Comparison of ENCODE assay signal across 24 cellular contexts in the genomic region with DNA sequence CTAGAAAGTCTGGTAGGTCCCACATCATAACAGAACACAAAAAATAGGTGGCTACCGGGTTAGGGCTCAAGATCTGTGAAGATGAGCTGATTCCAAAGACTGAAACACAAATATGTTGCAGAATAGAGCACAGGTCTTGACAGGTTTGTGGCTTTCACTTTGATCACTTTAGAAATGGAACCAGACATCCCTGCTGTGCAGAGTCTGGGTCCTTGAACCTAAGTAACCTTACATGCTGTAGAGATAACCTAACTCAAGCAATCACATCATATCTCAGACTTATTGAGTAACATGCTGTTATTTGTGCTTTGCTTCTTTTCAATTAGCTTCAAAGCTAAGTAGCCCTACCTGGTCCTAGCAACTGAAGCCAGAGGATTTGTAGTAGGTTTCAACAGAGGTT. TPM values are rescaled to one million over a fixed set of nuclear protein-coding genes. Genes with fewer than 3 reads are reported as not detected.
DNase-seq lines count a peak whose midpoint lies in the region; ATAC-seq, FAIRE-seq and TF ChIP-seq lines count a peak whose summit lies in the region.
"Had no signal": no experiment of that assay in that cellular context is flagged by ENCODE, and none has a peak within 500 bp of the region (broad histone marks: within the 10 kb centered on the region; RNA-seq: fewer than 3 reads in every experiment).

No MANE protein-coding gene starts in this region.

- peak overlapping the region; percentile 53 for H3K27ac Mint-ChIP-seq in activated CD8-positive, alpha-beta T cell treated with anti-CD3 and anti-CD28 coated beads, Interleukin-2, amount 10 ng/mL, durations not matched to agents 7 days and 5 days
- no peak overlapping the region for H3K27ac Mint-ChIP-seq in activated CD8-positive, alpha-beta T cell treated with anti-CD3 and anti-CD28 coated beads for 36 hours
- no peak overlapping the region for H3K27ac Mint-ChIP-seq in GM23338
- H3K27ac Mint-ChIP-seq in activated T-helper 17 cell treated with anti-CD3 and anti-CD28 coated beads, Interleukin-2, amount 50 U/mL, for 72 hours = no peak overlapping the region
- no peak overlapping the region for H3K27ac Mint-ChIP-seq in immature natural killer cell
- H3K27ac Mint-ChIP-seq: activated naive CD8-positive, alpha-beta T cell treated with anti-CD3 and anti-CD28 coated beads for 36 hours; mesothelial cell of epicardium had no signal

- H3K27me3 Mint-ChIP-seq in activated CD8-positive, alpha-beta T cell treated with anti-CD3 and anti-CD28 coated beads, Interleukin-2, amount 10 ng/mL, durations not matched to agents 7 days and 5 days (ENCODE audit: low read depth) = no peaks in the 10 kb centered on the region
- H3K27me3 Mint-ChIP-seq in activated CD8-positive, alpha-beta T cell treated with anti-CD3 and anti-CD28 coated beads for 36 hours = no peaks in the 10 kb centered on the region
- no peaks in the 10 kb centered on the region for H3K27me3 Mint-ChIP-seq in GM23338 (ENCODE audit: insufficient read depth, low read depth, poor library complexity)
- H3K27me3 Mint-ChIP-seq in activated T-helper 17 cell treated with anti-CD3 and anti-CD28 coated beads, Interleukin-2, amount 50 U/mL, for 72 hours = no peaks in the 10 kb centered on the region
- H3K27me3 Mint-ChIP-seq in immature natural killer cell (ENCODE audit: low read depth in 3 of 3) = peaks cover 0 to 4% (median 2%) of the 10 kb centered on the region in 3 donors
- H3K27me3 Mint-ChIP-seq: activated naive CD8-positive, alpha-beta T cell treated with anti-CD3 and anti-CD28 coated beads for 36 hours; naive thymus-derived CD4-positive, alpha-beta T cell; stimulated activated naive CD8-positive, alpha-beta T cell treated with anti-CD3 and anti-CD28 coated beads, Interleukin-15, Interleukin-2, amounts not matched to agents 100 ng/mL and 50 ng/mL, for 24 hours had no signal

- dilution Hi-C loops in keratinocyte (cut with MboI; ENCODE audit: extremely low pct_ligation_motif_present, low sequenced_read_pairs) = no loop called here

- H3K4me3 Mint-ChIP-seq in activated CD8-positive, alpha-beta T cell treated with anti-CD3 and anti-CD28 coated beads, Interleukin-2, amount 10 ng/mL, durations not matched to agents 7 days and 5 days = no peak overlapping the region
- no peak overlapping the region for H3K4me3 Mint-ChIP-seq in activated CD8-positive, alpha-beta T cell treated with anti-CD3 and anti-CD28 coated beads for 36 hours
- H3K4me3 Mint-ChIP-seq in GM23338 (no peak overlapping the region), immature natural killer cell (no peak overlapping the region)
- H3K4me3 Mint-ChIP-seq in activated T-helper 17 cell treated with anti-CD3 and anti-CD28 coated beads, Interleukin-2, amount 50 U/mL, for 72 hours = no peak overlapping the region
- H3K4me3 Mint-ChIP-seq: activated naive CD8-positive, alpha-beta T cell treated with anti-CD3 and anti-CD28 coated beads for 36 hours; mesothelial cell of epicardium; naive thymus-derived CD4-positive, alpha-beta T cell; stimulated activated naive CD8-positive, alpha-beta T cell treated with anti-CD3 and anti-CD28 coated beads, Interleukin-15, Interleukin-2, amounts not matched to agents 100 ng/mL and 50 ng/mL, for 24 hours had no signal

- peaks cover 68% of the 10 kb centered on the region for H3K36me3 Mint-ChIP-seq in activated CD8-positive, alpha-beta T cell treated with anti-CD3 and anti-CD28 coated beads, Interleukin-2, amount 10 ng/mL, durations not matched to agents 7 days and 5 days (ENCODE audit: low read depth)
- H3K36me3 Mint-ChIP-seq in activated CD8-positive, alpha-beta T cell treated with anti-CD3 and anti-CD28 coated beads for 36 hours (ENCODE audit: low read depth) = peaks cover 26% of the 10 kb centered on the region
- H3K36me3 Mint-ChIP-seq in GM23338 (ENCODE audit: low read depth) (peaks cover 60% of the 10 kb centered on the region), immature natural killer cell (peaks cover 22 to 64% (median 28%) of the 10 kb centered on the region in 3 donors)
- peaks cover 97% of the 10 kb centered on the region for H3K36me3 Mint-ChIP-seq in activated T-helper 17 cell treated with anti-CD3 and anti-CD28 coated beads, Interleukin-2, amount 50 U/mL, for 72 hours (ENCODE audit: low read depth)

- H3K4me3 ChIP-seq in GM23338 (no peak overlapping the region), keratinocyte (ENCODE audit: control insufficient read depth in 2 of 3, extremely low read depth in 1 of 3, insufficient read depth in 2 of 3, low read depth in 1 of 3, low read length in 3 of 3) (no peak overlapping the region)
- H3K4me3 ChIP-seq: A549, Peyer's patch, SJCRH30, vagina had no signal

- POLR2A ChIA-PET in activated CD8-positive, alpha-beta T cell treated with anti-CD3 and anti-CD28 coated beads, Interleukin-2, amount 10 ng/mL, durations not matched to agents 7 days and 5 days (lab: Charles Lee) = interaction anchor here (1.2 kb wide), 1 partner anchor 303 kb away, joined by 3 read pairs; no protein-coding TSS in a partner anchor
- POLR2A ChIA-PET in activated CD8-positive, alpha-beta T cell treated with anti-CD3 and anti-CD28 coated beads for 36 hours (lab: Charles Lee) = interaction anchor here (1.2 kb wide), 1 partner anchor 13 kb away, joined by 3 read pairs; no protein-coding TSS in a partner anchor

- no peak overlapping the region for H3K9ac ChIP-seq in keratinocyte (ENCODE audit: control insufficient read depth, extremely low read depth, insufficient read depth, low read length)

- H3K4me2 ChIP-seq in GM23338 (no peak overlapping the region), keratinocyte (ENCODE audit: control insufficient read depth, extremely low read depth, insufficient read depth, low read depth, low read length) (no peak overlapping the region)
- H3K4me2 ChIP-seq: A549 had no signal

- intact Hi-C loops in activated CD8-positive, alpha-beta T cell treated with anti-CD3 and anti-CD28 coated beads for 36 hours (cut with micrococcal nuclease) = no loop called here

- CTCF ChIA-PET in activated CD8-positive, alpha-beta T cell treated with anti-CD3 and anti-CD28 coated beads, Interleukin-2, amount 10 ng/mL, durations not matched to agents 7 days and 5 days (lab: Charles Lee) = interaction anchor here (1.2 to 5.6 kb wide), 4 partner anchors 9 to 291 kb away, joined by 3 to 45 read pairs (median 4); no protein-coding TSS in a partner anchor
- CTCF ChIA-PET in activated CD8-positive, alpha-beta T cell treated with anti-CD3 and anti-CD28 coated beads for 36 hours (lab: Charles Lee) = interaction anchor here (0.7 to 3.3 kb wide), 2 partner anchors 13 to 287 kb away, joined by 3 to 18 read pairs; no protein-coding TSS in a partner anchor

- no peaks in the 10 kb centered on the region for H3K27me3 ChIP-seq in GM23338 (ENCODE audit: insufficient read depth)
- H3K27me3 ChIP-seq in keratinocyte (ENCODE audit: control insufficient read depth, extremely low read depth, insufficient read depth, low read length) = no peaks in the 10 kb centered on the region
- H3K27me3 ChIP-seq: BE2C, Peyer's patch, SJCRH30, vagina had no signal

- H3F3A ChIP-seq in GM23338 (replicated peaks; ENCODE audit: low read depth) = 0 out of 2 replicates have a peak, but pooled peaks cover 2% of the 10 kb centered on the region

- H3K79me2 ChIP-seq in GM23338 (replicated peaks; ENCODE audit: insufficient read depth) (no peaks in the 10 kb centered on the region), keratinocyte (ENCODE audit: control insufficient read depth, insufficient read depth, low read length) (no peaks in the 10 kb centered on the region)

- H3K9me1 ChIP-seq in keratinocyte (ENCODE audit: control insufficient read depth, extremely low read depth, insufficient read depth, low read length) = no peaks in the 10 kb centered on the region

- H3K9me3 ChIP-seq in keratinocyte (ENCODE audit: control insufficient read depth, low read depth, low read length) = no peaks in the 10 kb centered on the region
- H3K9me3 ChIP-seq: A549, BE2C, Peyer's patch, SJCRH30, vagina had no signal

- H3K9me3 Mint-ChIP-seq in activated CD8-positive, alpha-beta T cell treated with anti-CD3 and anti-CD28 coated beads, Interleukin-2, amount 10 ng/mL, durations not matched to agents 7 days and 5 days (ENCODE audit: insufficient read depth) = no peaks in the 10 kb centered on the region
- H3K9me3 Mint-ChIP-seq in activated CD8-positive, alpha-beta T cell treated with anti-CD3 and anti-CD28 coated beads for 36 hours = no peaks in the 10 kb centered on the region
- no peaks in the 10 kb centered on the region for H3K9me3 Mint-ChIP-seq in GM23338
- no peaks in the 10 kb centered on the region for H3K9me3 Mint-ChIP-seq in activated T-helper 17 cell treated with anti-CD3 and anti-CD28 coated beads, Interleukin-2, amount 50 U/mL, for 72 hours
- no peaks in the 10 kb centered on the region for H3K9me3 Mint-ChIP-seq in immature natural killer cell
- H3K9me3 Mint-ChIP-seq: activated naive CD8-positive, alpha-beta T cell treated with anti-CD3 and anti-CD28 coated beads for 36 hours; mesothelial cell of epicardium; naive thymus-derived CD4-positive, alpha-beta T cell; stimulated activated naive CD8-positive, alpha-beta T cell treated with anti-CD3 and anti-CD28 coated beads, Interleukin-15, Interleukin-2, amounts not matched to agents 100 ng/mL and 50 ng/mL, for 24 hours had no signal

- H3K4me1 ChIP-seq in GM23338 (ENCODE audit: insufficient read depth) (peaks cover 8% of the 10 kb centered on the region; the same call in 1 of the 2 replicates), keratinocyte (ENCODE audit: control insufficient read depth, extremely low read depth, insufficient read depth, low read length) (peaks cover 19% of the 10 kb centered on the region)
- H3K4me1 ChIP-seq: BE2C, SJCRH30, vagina had no signal

- peaks cover 40% of the 10 kb centered on the region for H3K4me1 Mint-ChIP-seq in activated CD8-positive, alpha-beta T cell treated with anti-CD3 and anti-CD28 coated beads, Interleukin-2, amount 10 ng/mL, durations not matched to agents 7 days and 5 days (ENCODE audit: low read depth)
- peaks cover 11% of the 10 kb centered on the region for H3K4me1 Mint-ChIP-seq in activated CD8-positive, alpha-beta T cell treated with anti-CD3 and anti-CD28 coated beads for 36 hours (ENCODE audit: low read depth)
- H3K4me1 Mint-ChIP-seq in GM23338 = no peaks in the 10 kb centered on the region
- peaks cover 20% of the 10 kb centered on the region for H3K4me1 Mint-ChIP-seq in activated T-helper 17 cell treated with anti-CD3 and anti-CD28 coated beads, Interleukin-2, amount 50 U/mL, for 72 hours
- peaks cover 0 to 7% of the 10 kb centered on the region in 2 donors for H3K4me1 Mint-ChIP-seq in immature natural killer cell
- H3K4me1 Mint-ChIP-seq: mesothelial cell of epicardium had no signal

- DNase-seq in activated CD8-positive, alpha-beta T cell treated with anti-CD3 and anti-CD28 coated beads, Interleukin-2, amount 10 ng/mL, durations not matched to agents 7 days and 5 days = no peak
- no peak for DNase-seq in activated CD8-positive, alpha-beta T cell treated with anti-CD3 and anti-CD28 coated beads for 36 hours
- DNase-seq in GM23338 (ENCODE audit: low spot score) (no peak), keratinocyte (ENCODE audit: low read depth, low spot score) (no peak), immature natural killer cell (no peak)
- DNase-seq: activated naive CD8-positive, alpha-beta T cell treated with anti-CD3 and anti-CD28 coated beads for 36 hours; BE2C; KBM-7; left ventricle myocardium superior; naive thymus-derived CD4-positive, alpha-beta T cell; NCI-H1417; NCI-H2029 treated with DMSO at 0.1 percent for 48 hours; NCI-H226; NCI-H69; Peyer's patch; SJCRH30 had no signal

- H4K20me1 ChIP-seq in GM23338 (replicated peaks; ENCODE audit: insufficient read depth) (peaks cover 14% of the 10 kb centered on the region; the same call in 1 of the 2 replicates), keratinocyte (ENCODE audit: control insufficient read depth, extremely low read depth, insufficient read depth, low read length) (no peaks in the 10 kb centered on the region)

- peak; percentile 72 for ATAC-seq in activated CD8-positive, alpha-beta T cell treated with anti-CD3 and anti-CD28 coated beads, Interleukin-2, amount 10 ng/mL, durations not matched to agents 7 days and 5 days
- no peak for ATAC-seq in activated CD8-positive, alpha-beta T cell treated with anti-CD3 and anti-CD28 coated beads for 36 hours
- ATAC-seq in GM23338 = no peak
- peak; percentile 47 for ATAC-seq in activated T-helper 17 cell treated with anti-CD3 and anti-CD28 coated beads, Interleukin-2, amount 50 U/mL, for 72 hours (replicated peaks)
- no peak for ATAC-seq in HG02610 (IDR thresholded peaks at IDR 0.05; ENCODE audit: unreplicated experiment)
- ATAC-seq in HG03280 (IDR thresholded peaks at IDR 0.05; ENCODE audit: unreplicated experiment) = no peak
- ATAC-seq: A549; left ventricle myocardium superior; naive thymus-derived CD4-positive, alpha-beta T cell had no signal

- H2AFZ ChIP-seq in GM23338 (no peak overlapping the region), keratinocyte (ENCODE audit: control insufficient read depth, low read length) (no peak overlapping the region)

- H3K9me2 ChIP-seq in GM23338 (ENCODE audit: insufficient read depth) = no peaks in the 10 kb centered on the region

- H3K27ac ChIP-seq in GM23338 (ENCODE audit: low read depth) (peak overlapping the region; percentile 9; the same call in 1 of the 2 replicates), keratinocyte (ENCODE audit: control insufficient read depth, insufficient read depth, low read length) (no peak overlapping the region)
- H3K27ac ChIP-seq: A549, Peyer's patch, SJCRH30, vagina had no signal

- FAIRE-seq in keratinocyte (lab: Jason Lieb, UNC) = peak; percentile 41
- FAIRE-seq: A549, islet of Langerhans had no signal

- no peak for TF ChIP-seq CTCF in activated CD8-positive, alpha-beta T cell treated with anti-CD3 and anti-CD28 coated beads for 36 hours (IDR thresholded peaks at IDR 0.05)
- TF ChIP-seq CTCF in GM23338 (conservative IDR thresholded peaks at IDR 0.05; ENCODE audit: low read depth in 2 of 2) (no peak), keratinocyte (optimal IDR thresholded peaks at IDR 0.05 in 1 of 3, IDR thresholded peaks at IDR 0.05 in 1 of 3, conservative IDR thresholded peaks at IDR 0.05 in 1 of 3; ENCODE audit: extremely low read depth in 1 of 3, insufficient read depth in 2 of 3, low read length in 3 of 3) (no peak)

- H3K36me3 ChIP-seq in GM23338 (ENCODE audit: insufficient read depth) (peaks cover 27% of the 10 kb centered on the region), keratinocyte (ENCODE audit: control insufficient read depth in 2 of 2, extremely low read depth in 1 of 2, insufficient read depth in 2 of 2, low read length in 2 of 2) (peaks cover 15 to 32% of the 10 kb centered on the region in 2 experiments)

RNA-seq across cellular contexts. Expression of gene FBXW2, which starts 24.3 kb away (rescaled TPM):
- 10 to 100 TPM; 90.0 to 90.9 TPM for total RNA-seq in activated CD8-positive, alpha-beta T cell treated with anti-CD3 and anti-CD28 coated beads, Interleukin-2, amount 10 ng/mL, durations not matched to agents 7 days and 5 days
- total RNA-seq in activated CD8-positive, alpha-beta T cell treated with anti-CD3 and anti-CD28 coated beads for 36 hours = 10 to 100 TPM; 68.8 to 68.9 TPM
- 47.6 and 55.2 TPM in 2 replicates for total RNA-seq in GM23338 (2014; rRNA removed; shearing (Covaris generic))
- polyA plus RNA-seq in GM23338 (2016; fragmentation: Nextera tagmentation; extraction: Ambion mirVana) (7.4 and 10.0 TPM in 2 replicates), keratinocyte (45.0 to 68.3 TPM (median 59.9 TPM) in 3 replicates), immature natural killer cell (10 to 100 TPM; 34.0 to 60.4 (median 51.0) TPM)
- 10 to 100 TPM; 50.4 to 87.8 TPM for total RNA-seq in activated T-helper 17 cell treated with anti-CD3 and anti-CD28 coated beads, Interleukin-2, amount 50 U/mL, for 72 hours
- 23.5 TPM for polyA plus RNA-seq in keratinocyte (2011; ENCODE audit: low read depth)
- polyA plus RNA-seq in keratinocyte (2011; cell fraction: cytosol; rRNA removed) = 44.1 and 58.3 TPM in 2 replicates
- polyA plus RNA-seq in keratinocyte (2011; cell fraction: nucleus; rRNA removed) = 52.7 and 57.8 TPM in 2 replicates
- polyA plus RNA-seq in keratinocyte (2012; ENCODE audit: low replicate concordance) = 24.2 and 41.3 TPM in 2 replicates
- 49.1 to 88.5 TPM (median 56.9 TPM) in 3 replicates for polyA minus RNA-seq in keratinocyte
- polyA minus RNA-seq in keratinocyte (2011; cell fraction: cytosol; rRNA and poly(A)+ RNA removed) = 30.7 TPM
- 22.1 and 42.6 TPM in 2 replicates for polyA minus RNA-seq in keratinocyte (2011; cell fraction: nucleus; rRNA and poly(A)+ RNA removed)

RNA-seq across cellular contexts. Expression of gene MEGF9, which starts 54.6 kb away (rescaled TPM):
- total RNA-seq in activated CD8-positive, alpha-beta T cell treated with anti-CD3 and anti-CD28 coated beads, Interleukin-2, amount 10 ng/mL, durations not matched to agents 7 days and 5 days = 1 to 10 TPM; 6.3 to 6.7 TPM
- total RNA-seq in activated CD8-positive, alpha-beta T cell treated with anti-CD3 and anti-CD28 coated beads for 36 hours = 1 to 10 TPM; 3.0 to 3.2 TPM
- total RNA-seq in GM23338 (2014; rRNA removed; shearing (Covaris generic)) = 1.4 and 1.6 TPM in 2 replicates
- polyA plus RNA-seq in GM23338 (2016; fragmentation: Nextera tagmentation; extraction: Ambion mirVana) (0.87 and 0.90 TPM in 2 replicates), keratinocyte (8.2 to 11.2 TPM (median 9.8 TPM) in 3 replicates), immature natural killer cell (10 to 100 TPM; 10.0 to 13.3 (median 11.2) TPM)
- total RNA-seq in activated T-helper 17 cell treated with anti-CD3 and anti-CD28 coated beads, Interleukin-2, amount 50 U/mL, for 72 hours = 1 to 10 TPM; 3.3 to 4.1 TPM
- polyA plus RNA-seq in keratinocyte (2011; ENCODE audit: low read depth) = 5.3 TPM
- polyA plus RNA-seq in keratinocyte (2011; cell fraction: cytosol; rRNA removed) = 8.2 and 14.9 TPM in 2 replicates
- polyA plus RNA-seq in keratinocyte (2011; cell fraction: nucleus; rRNA removed) = 17.2 and 19.9 TPM in 2 replicates
- 8.2 and 12.3 TPM in 2 replicates for polyA plus RNA-seq in keratinocyte (2012; ENCODE audit: low replicate concordance)
- 3.7 to 10.6 TPM (median 10.6 TPM) in 3 replicates for polyA minus RNA-seq in keratinocyte
- polyA minus RNA-seq in keratinocyte (2011; cell fraction: cytosol; rRNA and poly(A)+ RNA removed) = 12.1 TPM
- polyA minus RNA-seq in keratinocyte (2011; cell fraction: nucleus; rRNA and poly(A)+ RNA removed) = 13.2 and 24.9 TPM in 2 replicates

Comparison
In these comparisons a context has a peak if more than half of its experiments do, and no peak if none do; other contexts are left out.
1. ATAC-seq: peak in activated CD8-positive, alpha-beta T cell treated with anti-CD3 and anti-CD28 coated beads, Interleukin-2, amount 10 ng/mL, durations not matched to agents 7 days and 5 days (single experiment) and activated T-helper 17 cell treated with anti-CD3 and anti-CD28 coated beads, Interleukin-2, amount 50 U/mL, for 72 hours (single experiment); none in activated CD8-positive, alpha-beta T cell treated with anti-CD3 and anti-CD28 coated beads for 36 hours (single experiment), GM23338 (single experiment), HG02610 (single experiment) and HG03280 (single experiment).